ENCODE assay signal across 1 cellular context in the genomic region with DNA sequence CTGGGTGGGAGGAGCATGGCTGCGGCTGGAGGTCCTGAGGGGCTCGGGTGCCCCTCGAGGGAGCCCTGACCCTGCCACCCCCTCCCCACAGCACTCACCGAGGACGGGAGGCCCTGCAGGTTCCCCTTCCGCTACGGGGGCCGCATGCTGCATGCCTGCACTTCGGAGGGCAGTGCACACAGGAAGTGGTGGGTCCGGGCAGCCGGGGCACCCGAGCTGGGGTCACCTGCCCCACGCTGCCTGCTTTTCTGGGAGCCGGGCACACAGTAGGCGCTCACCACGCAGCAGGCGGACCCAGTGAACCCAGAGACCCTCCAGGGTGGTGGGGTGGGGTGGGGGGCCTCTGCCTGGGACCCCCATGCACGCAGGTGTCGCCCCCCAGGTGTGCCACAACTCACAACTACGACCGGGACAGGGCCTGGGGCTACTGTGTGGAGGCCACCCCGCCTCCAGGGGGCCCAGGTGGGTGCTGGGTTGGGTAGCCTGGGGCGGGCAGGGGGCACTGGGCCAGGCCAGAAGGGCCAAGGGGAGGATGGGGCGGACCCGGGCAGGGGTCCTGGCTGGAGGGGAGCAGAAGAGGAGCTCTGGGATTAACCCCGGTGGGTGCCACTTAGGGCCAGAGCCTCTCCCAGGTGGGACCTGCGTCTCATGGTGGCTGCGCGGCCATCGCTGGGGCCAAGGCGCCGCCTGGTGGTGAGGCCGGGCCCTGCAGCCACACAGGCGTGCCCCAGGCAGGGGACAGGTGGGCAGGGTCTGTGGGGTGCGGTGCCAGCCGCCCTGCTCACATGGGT.
TF ChIP-seq lines count a peak whose summit lies in the region.

No MANE protein-coding gene starts in this region.

TF ChIP-seq in GM12878, 131 proteins besides CTCF, POLR2A, EP300 and RAD21 (continued from another document and continues in another):
- TF ChIP-seq BCLAF1 (IDR thresholded peaks at IDR 0.05) (no peak), SUPT20H (IDR thresholded peaks at IDR 0.05; ENCODE audit: borderline replicate concordance, control insufficient read depth, low read depth, low read length) (no peak), TCF12 (IDR thresholded peaks at IDR 0.05; ENCODE audit: low read depth, low read length) (0 out of 2 replicates have a peak, but pooled peaks have one; percentile 45), IRF4 (IDR thresholded peaks at IDR 0.05; ENCODE audit: low read depth, low read length) (no peak), MEF2B (IDR thresholded peaks at IDR 0.05; ENCODE audit: partially characterized antibody, poor library complexity, severe bottlenecking) (no peak), IKZF1 (conservative IDR thresholded peaks at IDR 0.05) (no peak), NRF1 (conservative IDR thresholded peaks at IDR 0.05; ENCODE audit: low read depth, low read length) (no peak), SUZ12 (IDR thresholded peaks at IDR 0.05; ENCODE audit: unreplicated experiment) (no peak), RELA (IDR thresholded peaks at IDR 0.05; ENCODE audit: borderline replicate concordance, partially characterized antibody) (peak; percentile 14), RB1 (IDR thresholded peaks at IDR 0.05; ENCODE audit: borderline replicate concordance) (0 out of 2 replicates have a peak, but pooled peaks have one; percentile 21), RBBP5 (conservative IDR thresholded peaks at IDR 0.05) (no peak), NR2C1 (IDR thresholded peaks at IDR 0.05) (no peak), BHLHE40 (IDR thresholded peaks at IDR 0.05; ENCODE audit: borderline replicate concordance in 1 of 2, low read depth in 2 of 2, low read length in 1 of 2) (peak in 1 of 2 experiments; percentile 39; a peak in 2 of 4 replicates), TCF7 (IDR thresholded peaks at IDR 0.05; ENCODE audit: borderline replicate concordance) (no peak), IKZF2 (IDR thresholded peaks at IDR 0.05) (no peak), ASH2L (IDR thresholded peaks at IDR 0.05; ENCODE audit: borderline replicate concordance, low read depth) (no peak), ATF3 (IDR thresholded peaks at IDR 0.05; ENCODE audit: borderline replicate concordance, extremely low read depth, low read depth, low read length) (no peak), CHD1 (IDR thresholded peaks at IDR 0.05; ENCODE audit: low read depth, low read length) (no peak), CBX5 (IDR thresholded peaks at IDR 0.05; ENCODE audit: low read depth) (no peak), SREBF2 (IDR thresholded peaks at IDR 0.05; ENCODE audit: low read length) (no peak), GATAD2B (conservative IDR thresholded peaks at IDR 0.05; ENCODE audit: low read depth) (0 out of 2 replicates have a peak, but pooled peaks have one; percentile 31), MEF2A (IDR thresholded peaks at IDR 0.05; ENCODE audit: insufficient read depth, low read depth, low read length) (no peak), ZNF384 (IDR thresholded peaks at IDR 0.05; ENCODE audit: borderline replicate concordance, low read depth, low read length) (no peak), PAX5 (IDR thresholded peaks at IDR 0.05; ENCODE audit: borderline replicate concordance, low read depth, low read length) (no peak), FOXM1 (IDR thresholded peaks at IDR 0.05; ENCODE audit: low read depth, low read length) (no peak), HDAC2 (IDR thresholded peaks at IDR 0.05) (no peak), ATF2 (IDR thresholded peaks at IDR 0.05; ENCODE audit: low read length) (no peak), NKRF (conservative IDR thresholded peaks at IDR 0.05) (no peak), PRDM15 (CRISPR knock-in tag; IDR thresholded peaks at IDR 0.05) (no peak)
- TF ChIP-seq, protein P1, sequence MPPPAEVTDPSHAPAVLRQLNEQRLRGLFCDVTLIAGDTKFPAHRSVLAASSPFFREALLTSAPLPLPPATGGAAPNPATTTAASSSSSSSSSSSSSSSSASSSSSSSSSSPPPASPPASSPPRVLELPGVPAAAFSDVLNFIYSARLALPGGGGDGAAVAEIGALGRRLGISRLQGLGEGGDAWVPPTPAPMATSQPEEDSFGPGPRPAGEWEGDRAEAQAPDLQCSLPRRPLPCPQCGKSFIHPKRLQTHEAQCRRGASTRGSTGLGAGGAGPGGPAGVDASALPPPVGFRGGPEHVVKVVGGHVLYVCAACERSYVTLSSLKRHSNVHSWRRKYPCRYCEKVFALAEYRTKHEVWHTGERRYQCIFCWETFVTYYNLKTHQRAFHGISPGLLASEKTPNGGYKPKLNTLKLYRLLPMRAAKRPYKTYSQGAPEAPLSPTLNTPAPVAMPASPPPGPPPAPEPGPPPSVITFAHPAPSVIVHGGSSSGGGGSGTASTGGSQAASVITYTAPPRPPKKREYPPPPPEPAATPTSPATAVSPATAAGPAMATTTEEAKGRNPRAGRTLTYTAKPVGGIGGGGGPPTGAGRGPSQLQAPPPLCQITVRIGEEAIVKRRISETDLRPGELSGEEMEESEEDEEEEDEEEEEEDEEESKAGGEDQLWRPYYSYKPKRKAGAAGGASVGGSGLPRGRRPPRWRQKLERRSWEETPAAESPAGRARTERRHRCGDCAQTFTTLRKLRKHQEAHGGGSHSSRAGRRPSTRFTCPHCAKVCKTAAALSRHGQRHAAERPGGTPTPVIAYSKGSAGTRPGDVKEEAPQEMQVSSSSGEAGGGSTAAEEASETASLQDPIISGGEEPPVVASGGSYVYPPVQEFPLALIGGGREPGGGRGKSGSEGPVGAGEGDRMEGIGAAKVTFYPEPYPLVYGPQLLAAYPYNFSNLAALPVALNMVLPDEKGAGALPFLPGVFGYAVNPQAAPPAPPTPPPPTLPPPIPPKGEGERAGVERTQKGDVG (CRISPR knock-in tag; IDR thresholded peaks at IDR 0.05) = no peak
- TF ChIP-seq, protein P2, sequence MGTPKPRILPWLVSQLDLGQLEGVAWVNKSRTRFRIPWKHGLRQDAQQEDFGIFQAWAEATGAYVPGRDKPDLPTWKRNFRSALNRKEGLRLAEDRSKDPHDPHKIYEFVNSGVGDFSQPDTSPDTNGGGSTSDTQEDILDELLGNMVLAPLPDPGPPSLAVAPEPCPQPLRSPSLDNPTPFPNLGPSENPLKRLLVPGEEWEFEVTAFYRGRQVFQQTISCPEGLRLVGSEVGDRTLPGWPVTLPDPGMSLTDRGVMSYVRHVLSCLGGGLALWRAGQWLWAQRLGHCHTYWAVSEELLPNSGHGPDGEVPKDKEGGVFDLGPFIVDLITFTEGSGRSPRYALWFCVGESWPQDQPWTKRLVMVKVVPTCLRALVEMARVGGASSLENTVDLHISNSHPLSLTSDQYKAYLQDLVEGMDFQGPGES (IDR thresholded peaks at IDR 0.05) = 0 out of 2 replicates have a peak, but pooled peaks have one; percentile 28
- TF ChIP-seq, protein P3, sequence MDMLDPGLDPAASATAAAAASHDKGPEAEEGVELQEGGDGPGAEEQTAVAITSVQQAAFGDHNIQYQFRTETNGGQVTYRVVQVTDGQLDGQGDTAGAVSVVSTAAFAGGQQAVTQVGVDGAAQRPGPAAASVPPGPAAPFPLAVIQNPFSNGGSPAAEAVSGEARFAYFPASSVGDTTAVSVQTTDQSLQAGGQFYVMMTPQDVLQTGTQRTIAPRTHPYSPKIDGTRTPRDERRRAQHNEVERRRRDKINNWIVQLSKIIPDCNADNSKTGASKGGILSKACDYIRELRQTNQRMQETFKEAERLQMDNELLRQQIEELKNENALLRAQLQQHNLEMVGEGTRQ (IDR thresholded peaks at IDR 0.05; ENCODE audit: borderline replicate concordance, low read depth, low read length) = no peak
- TF ChIP-seq, protein P4, sequence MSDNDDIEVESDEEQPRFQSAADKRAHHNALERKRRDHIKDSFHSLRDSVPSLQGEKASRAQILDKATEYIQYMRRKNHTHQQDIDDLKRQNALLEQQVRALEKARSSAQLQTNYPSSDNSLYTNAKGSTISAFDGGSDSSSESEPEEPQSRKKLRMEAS (IDR thresholded peaks at IDR 0.05; ENCODE audit: low read depth, low read length) = no peak
- TF ChIP-seq, protein P5, sequence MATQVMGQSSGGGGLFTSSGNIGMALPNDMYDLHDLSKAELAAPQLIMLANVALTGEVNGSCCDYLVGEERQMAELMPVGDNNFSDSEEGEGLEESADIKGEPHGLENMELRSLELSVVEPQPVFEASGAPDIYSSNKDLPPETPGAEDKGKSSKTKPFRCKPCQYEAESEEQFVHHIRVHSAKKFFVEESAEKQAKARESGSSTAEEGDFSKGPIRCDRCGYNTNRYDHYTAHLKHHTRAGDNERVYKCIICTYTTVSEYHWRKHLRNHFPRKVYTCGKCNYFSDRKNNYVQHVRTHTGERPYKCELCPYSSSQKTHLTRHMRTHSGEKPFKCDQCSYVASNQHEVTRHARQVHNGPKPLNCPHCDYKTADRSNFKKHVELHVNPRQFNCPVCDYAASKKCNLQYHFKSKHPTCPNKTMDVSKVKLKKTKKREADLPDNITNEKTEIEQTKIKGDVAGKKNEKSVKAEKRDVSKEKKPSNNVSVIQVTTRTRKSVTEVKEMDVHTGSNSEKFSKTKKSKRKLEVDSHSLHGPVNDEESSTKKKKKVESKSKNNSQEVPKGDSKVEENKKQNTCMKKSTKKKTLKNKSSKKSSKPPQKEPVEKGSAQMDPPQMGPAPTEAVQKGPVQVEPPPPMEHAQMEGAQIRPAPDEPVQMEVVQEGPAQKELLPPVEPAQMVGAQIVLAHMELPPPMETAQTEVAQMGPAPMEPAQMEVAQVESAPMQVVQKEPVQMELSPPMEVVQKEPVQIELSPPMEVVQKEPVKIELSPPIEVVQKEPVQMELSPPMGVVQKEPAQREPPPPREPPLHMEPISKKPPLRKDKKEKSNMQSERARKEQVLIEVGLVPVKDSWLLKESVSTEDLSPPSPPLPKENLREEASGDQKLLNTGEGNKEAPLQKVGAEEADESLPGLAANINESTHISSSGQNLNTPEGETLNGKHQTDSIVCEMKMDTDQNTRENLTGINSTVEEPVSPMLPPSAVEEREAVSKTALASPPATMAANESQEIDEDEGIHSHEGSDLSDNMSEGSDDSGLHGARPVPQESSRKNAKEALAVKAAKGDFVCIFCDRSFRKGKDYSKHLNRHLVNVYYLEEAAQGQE (IDR thresholded peaks at IDR 0.05; ENCODE audit: low read depth, low read length) = no peak
